Comparison of ENCODE assay signal across 2 cellular contexts in the genomic region with DNA sequence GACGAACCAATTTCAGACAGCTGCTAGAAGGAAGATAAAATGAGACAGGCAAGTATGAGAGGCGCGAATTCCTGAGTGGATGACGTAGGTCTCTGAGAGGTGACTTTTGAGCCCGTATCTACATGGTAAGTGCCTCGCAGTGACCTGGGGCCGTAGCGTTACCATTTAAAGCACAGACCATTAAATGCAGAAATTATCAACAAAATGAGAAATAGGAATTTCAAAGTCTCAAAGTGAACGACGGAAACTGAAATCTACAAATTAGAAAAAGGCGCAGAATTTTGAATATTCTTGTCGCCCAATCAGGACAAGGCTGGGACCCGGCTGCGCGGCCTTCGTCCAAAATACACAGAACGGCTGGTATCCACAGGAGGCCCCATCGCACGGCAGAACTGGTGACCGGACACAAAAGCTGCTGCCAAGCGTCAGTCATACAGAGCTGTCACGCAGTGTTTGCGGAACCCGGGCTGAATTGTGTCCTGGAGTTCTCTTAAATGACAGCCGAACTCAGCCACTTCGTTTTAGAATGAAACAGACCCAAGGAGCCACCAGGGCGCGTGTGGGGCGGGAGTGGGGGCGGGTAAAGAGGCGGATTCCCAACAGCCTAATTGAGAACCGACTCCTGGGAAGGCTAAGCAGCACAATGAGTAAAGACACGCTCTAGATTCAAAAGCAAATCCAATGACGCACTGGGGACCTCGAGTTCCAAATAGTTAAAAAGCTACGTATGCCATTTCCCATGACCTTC.
TF ChIP-seq lines count a peak whose summit lies in the region.

No MANE protein-coding gene starts in this region.

TF ChIP-seq in HEK293, 187 proteins besides CTCF, POLR2A, EP300 and RAD21 (continued from another document and continues in another):
- TF ChIP-seq ZNF175 (tag by site-specific recombination; IDR thresholded peaks at IDR 0.05) (no peak), ZNF837 (tag by site-specific recombination; IDR thresholded peaks at IDR 0.05) (no peak), ZNF670 (tag by site-specific recombination; IDR thresholded peaks at IDR 0.05; ENCODE audit: low read depth) (no peak), ZFHX2 (tag by site-specific recombination; conservative IDR thresholded peaks at IDR 0.05) (peak; percentile 75), MZF1 (tag by site-specific recombination; IDR thresholded peaks at IDR 0.05; ENCODE audit: borderline replicate concordance) (no peak), ZNF302 (tag by site-specific recombination; IDR thresholded peaks at IDR 0.05; ENCODE audit: low read depth) (no peak), ZNF530 (tag by site-specific recombination; IDR thresholded peaks at IDR 0.05; ENCODE audit: low read depth) (no peak), ZIC2 (tag by site-specific recombination; IDR thresholded peaks at IDR 0.05) (peak; percentile 63), BCL11A (tag by site-specific recombination; IDR thresholded peaks at IDR 0.05; ENCODE audit: low read depth) (peak; percentile 90; the same call in 1 of the 2 replicates), ZNF621 (tag by site-specific recombination; IDR thresholded peaks at IDR 0.05) (no peak), ZFP37 (tag by site-specific recombination; IDR thresholded peaks at IDR 0.05) (no peak), ZNF423 (tag by site-specific recombination; IDR thresholded peaks at IDR 0.05) (no peak), ZNF341 (tag by site-specific recombination; IDR thresholded peaks at IDR 0.05; ENCODE audit: low read depth) (peak; percentile 81), KLF1 (tag by site-specific recombination; IDR thresholded peaks at IDR 0.05) (no peak; the same call in 1 of the 2 replicates), ZNF112 (tag by site-specific recombination; IDR thresholded peaks at IDR 0.05) (no peak), ZNF202 (tag by site-specific recombination; IDR thresholded peaks at IDR 0.05; ENCODE audit: borderline replicate concordance) (no peak), ZNF658 (tag by site-specific recombination; IDR thresholded peaks at IDR 0.05) (no peak)
- TF ChIP-seq, protein P1, sequence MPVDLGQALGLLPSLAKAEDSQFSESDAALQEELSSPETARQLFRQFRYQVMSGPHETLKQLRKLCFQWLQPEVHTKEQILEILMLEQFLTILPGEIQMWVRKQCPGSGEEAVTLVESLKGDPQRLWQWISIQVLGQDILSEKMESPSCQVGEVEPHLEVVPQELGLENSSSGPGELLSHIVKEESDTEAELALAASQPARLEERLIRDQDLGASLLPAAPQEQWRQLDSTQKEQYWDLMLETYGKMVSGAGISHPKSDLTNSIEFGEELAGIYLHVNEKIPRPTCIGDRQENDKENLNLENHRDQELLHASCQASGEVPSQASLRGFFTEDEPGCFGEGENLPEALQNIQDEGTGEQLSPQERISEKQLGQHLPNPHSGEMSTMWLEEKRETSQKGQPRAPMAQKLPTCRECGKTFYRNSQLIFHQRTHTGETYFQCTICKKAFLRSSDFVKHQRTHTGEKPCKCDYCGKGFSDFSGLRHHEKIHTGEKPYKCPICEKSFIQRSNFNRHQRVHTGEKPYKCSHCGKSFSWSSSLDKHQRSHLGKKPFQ (tag by site-specific recombination; IDR thresholded peaks at IDR 0.05): no peak
- TF ChIP-seq, protein P2, sequence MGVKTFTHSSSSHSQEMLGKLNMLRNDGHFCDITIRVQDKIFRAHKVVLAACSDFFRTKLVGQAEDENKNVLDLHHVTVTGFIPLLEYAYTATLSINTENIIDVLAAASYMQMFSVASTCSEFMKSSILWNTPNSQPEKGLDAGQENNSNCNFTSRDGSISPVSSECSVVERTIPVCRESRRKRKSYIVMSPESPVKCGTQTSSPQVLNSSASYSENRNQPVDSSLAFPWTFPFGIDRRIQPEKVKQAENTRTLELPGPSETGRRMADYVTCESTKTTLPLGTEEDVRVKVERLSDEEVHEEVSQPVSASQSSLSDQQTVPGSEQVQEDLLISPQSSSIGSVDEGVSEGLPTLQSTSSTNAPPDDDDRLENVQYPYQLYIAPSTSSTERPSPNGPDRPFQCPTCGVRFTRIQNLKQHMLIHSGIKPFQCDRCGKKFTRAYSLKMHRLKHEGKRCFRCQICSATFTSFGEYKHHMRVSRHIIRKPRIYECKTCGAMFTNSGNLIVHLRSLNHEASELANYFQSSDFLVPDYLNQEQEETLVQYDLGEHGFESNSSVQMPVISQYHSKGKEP (tag by site-specific recombination; IDR thresholded peaks at IDR 0.05): 0 out of 2 replicates have a peak, but pooled peaks have one; percentile 5
- TF ChIP-seq, protein P3, sequence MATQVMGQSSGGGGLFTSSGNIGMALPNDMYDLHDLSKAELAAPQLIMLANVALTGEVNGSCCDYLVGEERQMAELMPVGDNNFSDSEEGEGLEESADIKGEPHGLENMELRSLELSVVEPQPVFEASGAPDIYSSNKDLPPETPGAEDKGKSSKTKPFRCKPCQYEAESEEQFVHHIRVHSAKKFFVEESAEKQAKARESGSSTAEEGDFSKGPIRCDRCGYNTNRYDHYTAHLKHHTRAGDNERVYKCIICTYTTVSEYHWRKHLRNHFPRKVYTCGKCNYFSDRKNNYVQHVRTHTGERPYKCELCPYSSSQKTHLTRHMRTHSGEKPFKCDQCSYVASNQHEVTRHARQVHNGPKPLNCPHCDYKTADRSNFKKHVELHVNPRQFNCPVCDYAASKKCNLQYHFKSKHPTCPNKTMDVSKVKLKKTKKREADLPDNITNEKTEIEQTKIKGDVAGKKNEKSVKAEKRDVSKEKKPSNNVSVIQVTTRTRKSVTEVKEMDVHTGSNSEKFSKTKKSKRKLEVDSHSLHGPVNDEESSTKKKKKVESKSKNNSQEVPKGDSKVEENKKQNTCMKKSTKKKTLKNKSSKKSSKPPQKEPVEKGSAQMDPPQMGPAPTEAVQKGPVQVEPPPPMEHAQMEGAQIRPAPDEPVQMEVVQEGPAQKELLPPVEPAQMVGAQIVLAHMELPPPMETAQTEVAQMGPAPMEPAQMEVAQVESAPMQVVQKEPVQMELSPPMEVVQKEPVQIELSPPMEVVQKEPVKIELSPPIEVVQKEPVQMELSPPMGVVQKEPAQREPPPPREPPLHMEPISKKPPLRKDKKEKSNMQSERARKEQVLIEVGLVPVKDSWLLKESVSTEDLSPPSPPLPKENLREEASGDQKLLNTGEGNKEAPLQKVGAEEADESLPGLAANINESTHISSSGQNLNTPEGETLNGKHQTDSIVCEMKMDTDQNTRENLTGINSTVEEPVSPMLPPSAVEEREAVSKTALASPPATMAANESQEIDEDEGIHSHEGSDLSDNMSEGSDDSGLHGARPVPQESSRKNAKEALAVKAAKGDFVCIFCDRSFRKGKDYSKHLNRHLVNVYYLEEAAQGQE (tag by site-specific recombination; IDR thresholded peaks at IDR 0.05): no peak
- TF ChIP-seq, protein P4, sequence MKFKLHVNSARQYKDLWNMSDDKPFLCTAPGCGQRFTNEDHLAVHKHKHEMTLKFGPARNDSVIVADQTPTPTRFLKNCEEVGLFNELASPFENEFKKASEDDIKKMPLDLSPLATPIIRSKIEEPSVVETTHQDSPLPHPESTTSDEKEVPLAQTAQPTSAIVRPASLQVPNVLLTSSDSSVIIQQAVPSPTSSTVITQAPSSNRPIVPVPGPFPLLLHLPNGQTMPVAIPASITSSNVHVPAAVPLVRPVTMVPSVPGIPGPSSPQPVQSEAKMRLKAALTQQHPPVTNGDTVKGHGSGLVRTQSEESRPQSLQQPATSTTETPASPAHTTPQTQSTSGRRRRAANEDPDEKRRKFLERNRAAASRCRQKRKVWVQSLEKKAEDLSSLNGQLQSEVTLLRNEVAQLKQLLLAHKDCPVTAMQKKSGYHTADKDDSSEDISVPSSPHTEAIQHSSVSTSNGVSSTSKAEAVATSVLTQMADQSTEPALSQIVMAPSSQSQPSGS (tag by site-specific recombination; IDR thresholded peaks at IDR 0.05; ENCODE audit: low read depth): peak; percentile 93

TF ChIP-seq in HepG2, 621 proteins besides CTCF, POLR2A, EP300 and RAD21 (continued from another document and continues in another):
- 0 out of 2 replicates have a peak, but pooled peaks have one; percentile 4 for TF ChIP-seq THAP11 (CRISPR knock-in tag; IDR thresholded peaks at IDR 0.05)
- TF ChIP-seq CCDC6 (CRISPR knock-in tag; IDR thresholded peaks at IDR 0.05): peak; percentile 45; the same call in 1 of the 2 replicates
- TF ChIP-seq CBX5 (CRISPR knock-in tag; IDR thresholded peaks at IDR 0.05; ENCODE audit: borderline replicate concordance): 0 out of 2 replicates have a peak, but pooled peaks have one; percentile 11
- TF ChIP-seq, protein P5, sequence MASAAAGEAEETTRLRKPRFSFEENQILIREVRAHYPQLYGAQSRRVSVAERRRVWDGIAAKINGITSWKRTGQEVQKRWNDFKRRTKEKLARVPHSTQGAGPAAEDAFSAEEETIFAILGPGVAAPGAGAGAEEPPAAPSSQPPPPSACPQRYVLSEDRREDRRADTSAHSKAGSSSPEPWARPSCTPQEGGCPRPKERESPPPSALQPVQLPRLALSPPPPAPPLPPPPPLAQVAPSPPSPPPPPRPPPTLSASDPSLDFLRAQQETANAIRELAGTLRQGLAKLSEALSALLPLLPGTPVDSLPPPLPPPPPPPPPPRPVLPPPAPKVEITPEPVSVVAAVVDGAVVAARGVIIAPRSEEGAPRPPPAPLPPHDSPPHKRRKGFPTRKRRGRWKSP (CRISPR knock-in tag; IDR thresholded peaks at IDR 0.05): peak; percentile 50; the same call in 1 of the 2 replicates
- no peak for TF ChIP-seq HMGA1 (CRISPR knock-in tag; conservative IDR thresholded peaks at IDR 0.05)
- TF ChIP-seq ZBTB21 (CRISPR knock-in tag; IDR thresholded peaks at IDR 0.05): peak; percentile 36; the same call in 1 of the 2 replicates
- peak; percentile 72 for TF ChIP-seq HDAC1 (CRISPR knock-in tag; IDR thresholded peaks at IDR 0.05)
- no peak for TF ChIP-seq ZNF564 (CRISPR knock-in tag; IDR thresholded peaks at IDR 0.05)
- TF ChIP-seq, protein P6, sequence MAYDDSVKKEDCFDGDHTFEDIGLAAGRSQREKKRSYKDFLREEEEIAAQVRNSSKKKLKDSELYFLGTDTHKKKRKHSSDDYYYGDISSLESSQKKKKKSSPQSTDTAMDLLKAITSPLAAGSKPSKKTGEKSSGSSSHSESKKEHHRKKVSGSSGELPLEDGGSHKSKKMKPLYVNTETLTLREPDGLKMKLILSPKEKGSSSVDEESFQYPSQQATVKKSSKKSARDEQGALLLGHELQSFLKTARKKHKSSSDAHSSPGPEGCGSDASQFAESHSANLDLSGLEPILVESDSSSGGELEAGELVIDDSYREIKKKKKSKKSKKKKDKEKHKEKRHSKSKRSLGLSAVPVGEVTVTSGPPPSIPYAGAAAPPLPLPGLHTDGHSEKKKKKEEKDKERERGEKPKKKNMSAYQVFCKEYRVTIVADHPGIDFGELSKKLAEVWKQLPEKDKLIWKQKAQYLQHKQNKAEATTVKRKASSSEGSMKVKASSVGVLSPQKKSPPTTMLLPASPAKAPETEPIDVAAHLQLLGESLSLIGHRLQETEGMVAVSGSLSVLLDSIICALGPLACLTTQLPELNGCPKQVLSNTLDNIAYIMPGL (CRISPR knock-in tag; IDR thresholded peaks at IDR 0.05; ENCODE audit: borderline replicate concordance in 1 of 2, low read depth in 1 of 2): 0 out of 4 replicates have a peak, but pooled peaks of 1 of the 2 experiments have one; percentile 25
- TF ChIP-seq, protein P7, sequence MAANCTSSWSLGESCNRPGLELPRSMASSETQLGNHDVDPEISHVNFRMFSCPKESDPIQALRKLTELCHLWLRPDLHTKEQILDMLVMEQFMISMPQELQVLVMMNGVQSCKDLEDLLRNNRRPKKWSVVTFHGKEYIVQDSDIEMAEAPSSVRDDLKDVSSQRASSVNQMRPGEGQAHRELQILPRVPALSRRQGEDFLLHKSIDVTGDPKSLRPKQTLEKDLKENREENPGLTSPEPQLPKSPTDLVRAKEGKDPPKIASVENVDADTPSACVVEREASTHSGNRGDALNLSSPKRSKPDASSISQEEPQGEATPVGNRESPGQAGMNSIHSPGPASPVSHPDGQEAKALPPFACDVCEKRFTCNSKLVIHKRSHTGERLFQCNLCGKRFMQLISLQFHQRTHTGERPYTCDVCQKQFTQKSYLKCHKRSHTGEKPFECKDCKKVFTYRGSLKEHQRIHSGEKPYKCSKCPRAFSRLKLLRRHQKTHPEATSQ (CRISPR knock-in tag; IDR thresholded peaks at IDR 0.05; ENCODE audit: borderline replicate concordance): no peak
- no peak for TF ChIP-seq ZIK1 (CRISPR knock-in tag; IDR thresholded peaks at IDR 0.05; ENCODE audit: borderline replicate concordance, low read depth)
- TF ChIP-seq, protein P8, sequence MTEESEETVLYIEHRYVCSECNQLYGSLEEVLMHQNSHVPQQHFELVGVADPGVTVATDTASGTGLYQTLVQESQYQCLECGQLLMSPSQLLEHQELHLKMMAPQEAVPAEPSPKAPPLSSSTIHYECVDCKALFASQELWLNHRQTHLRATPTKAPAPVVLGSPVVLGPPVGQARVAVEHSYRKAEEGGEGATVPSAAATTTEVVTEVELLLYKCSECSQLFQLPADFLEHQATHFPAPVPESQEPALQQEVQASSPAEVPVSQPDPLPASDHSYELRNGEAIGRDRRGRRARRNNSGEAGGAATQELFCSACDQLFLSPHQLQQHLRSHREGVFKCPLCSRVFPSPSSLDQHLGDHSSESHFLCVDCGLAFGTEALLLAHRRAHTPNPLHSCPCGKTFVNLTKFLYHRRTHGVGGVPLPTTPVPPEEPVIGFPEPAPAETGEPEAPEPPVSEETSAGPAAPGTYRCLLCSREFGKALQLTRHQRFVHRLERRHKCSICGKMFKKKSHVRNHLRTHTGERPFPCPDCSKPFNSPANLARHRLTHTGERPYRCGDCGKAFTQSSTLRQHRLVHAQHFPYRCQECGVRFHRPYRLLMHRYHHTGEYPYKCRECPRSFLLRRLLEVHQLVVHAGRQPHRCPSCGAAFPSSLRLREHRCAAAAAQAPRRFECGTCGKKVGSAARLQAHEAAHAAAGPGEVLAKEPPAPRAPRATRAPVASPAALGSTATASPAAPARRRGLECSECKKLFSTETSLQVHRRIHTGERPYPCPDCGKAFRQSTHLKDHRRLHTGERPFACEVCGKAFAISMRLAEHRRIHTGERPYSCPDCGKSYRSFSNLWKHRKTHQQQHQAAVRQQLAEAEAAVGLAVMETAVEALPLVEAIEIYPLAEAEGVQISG (CRISPR knock-in tag; IDR thresholded peaks at IDR 0.05): no peak
- TF ChIP-seq ZNF746 (CRISPR knock-in tag; IDR thresholded peaks at IDR 0.05): no peak; the same call in 1 of the 2 replicates
- no peak for TF ChIP-seq RARA (CRISPR knock-in tag; IDR thresholded peaks at IDR 0.05)
- no peak for TF ChIP-seq FIP1L1 (IDR thresholded peaks at IDR 0.05; ENCODE audit: borderline replicate concordance, insufficient read depth, low read depth, low read length)
- no peak for TF ChIP-seq ZMYM3 (CRISPR knock-in tag; IDR thresholded peaks at IDR 0.05)
- TF ChIP-seq CREM (IDR thresholded peaks at IDR 0.05): no peak
- no peak for TF ChIP-seq CREM (CRISPR knock-in tag; IDR thresholded peaks at IDR 0.05)
- no peak for TF ChIP-seq GABPA (IDR thresholded peaks at IDR 0.05; ENCODE audit: low read depth, low read length)
- 0 out of 2 replicates have a peak, but pooled peaks have one; percentile 8 for TF ChIP-seq GABPA (CRISPR knock-in tag; IDR thresholded peaks at IDR 0.05; ENCODE audit: low read depth)
- no peak for TF ChIP-seq CENPT (CRISPR knock-in tag; IDR thresholded peaks at IDR 0.05; ENCODE audit: low read depth)
- no peak for TF ChIP-seq ATF7 (IDR thresholded peaks at IDR 0.05)
- TF ChIP-seq ATF7 (CRISPR knock-in tag; IDR thresholded peaks at IDR 0.05): no peak
- peak; percentile 24; the same call in 1 of the 2 replicates for TF ChIP-seq POLR2AphosphoS5 (IDR thresholded peaks at IDR 0.05; ENCODE audit: low read depth, low read length)
- TF ChIP-seq ZNF274 (CRISPR knock-in tag; IDR thresholded peaks at IDR 0.05): no peak
- TF ChIP-seq, protein P9, sequence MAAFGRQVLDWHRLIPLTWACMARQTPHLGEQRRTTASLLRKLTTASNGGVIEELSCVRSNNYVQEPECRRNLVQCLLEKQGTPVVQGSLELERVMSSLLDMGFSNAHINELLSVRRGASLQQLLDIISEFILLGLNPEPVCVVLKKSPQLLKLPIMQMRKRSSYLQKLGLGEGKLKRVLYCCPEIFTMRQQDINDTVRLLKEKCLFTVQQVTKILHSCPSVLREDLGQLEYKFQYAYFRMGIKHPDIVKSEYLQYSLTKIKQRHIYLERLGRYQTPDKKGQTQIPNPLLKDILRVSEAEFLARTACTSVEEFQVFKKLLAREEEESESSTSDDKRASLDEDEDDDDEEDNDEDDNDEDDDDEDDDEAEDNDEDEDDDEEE (CRISPR knock-in tag; IDR thresholded peaks at IDR 0.05): 0 out of 2 replicates have a peak, but pooled peaks have one; percentile 27
- peak; percentile 32; the same call in 1 of the 3 replicates for TF ChIP-seq MXI1 (IDR thresholded peaks at IDR 0.05; ENCODE audit: borderline replicate concordance, low read depth, low read length)
